In genomic region chr2:218399391-218400166, GRCh38 we compare ENCODE assay signal across 1 cellular context.
TF ChIP-seq lines count a peak whose summit lies in the region.

Gene CTDSP1 (plus strand): TSS chr2:218399868. CDS start chr2:218400091, 223 bp downstream.

TF ChIP-seq in HepG2, 621 proteins besides CTCF, POLR2A, EP300 and RAD21 (continued from another document and continues in another):
- TF ChIP-seq ZNF207 (IDR thresholded peaks at IDR 0.05; ENCODE audit: borderline replicate concordance): no peak
- no peak for TF ChIP-seq REXO4 (CRISPR knock-in tag; IDR thresholded peaks at IDR 0.05; ENCODE audit: borderline replicate concordance)
- TF ChIP-seq ZNF10 (CRISPR knock-in tag; IDR thresholded peaks at IDR 0.05; ENCODE audit: borderline replicate concordance, low read depth): no peak
- peak; percentile 65 for TF ChIP-seq POLR2AphosphoS5 (IDR thresholded peaks at IDR 0.05; ENCODE audit: low read depth, low read length)
- TF ChIP-seq MIER2 (CRISPR knock-in tag; IDR thresholded peaks at IDR 0.05): 0 out of 2 replicates have a peak, but pooled peaks have one; percentile 35
- peak; percentile 92 for TF ChIP-seq PATZ1 (CRISPR knock-in tag; IDR thresholded peaks at IDR 0.05)
- TF ChIP-seq NAIF1 (CRISPR knock-in tag; IDR thresholded peaks at IDR 0.05; ENCODE audit: borderline replicate concordance): 0 out of 2 replicates have a peak, but pooled peaks have one; percentile 5
- TF ChIP-seq ONECUT2 (CRISPR knock-in tag; IDR thresholded peaks at IDR 0.05): 0 out of 2 replicates have a peak, but pooled peaks have one; percentile 14
- TF ChIP-seq RERE (CRISPR knock-in tag; IDR thresholded peaks at IDR 0.05; ENCODE audit: low read depth): no peak; the same call in 1 of the 2 replicates
- peak; percentile 35 for TF ChIP-seq ARID5B (CRISPR knock-in tag; IDR thresholded peaks at IDR 0.05)
- no peak for TF ChIP-seq ZNF282 (IDR thresholded peaks at IDR 0.05; ENCODE audit: partially characterized antibody)
- TF ChIP-seq ZNF136 (CRISPR knock-in tag; IDR thresholded peaks at IDR 0.05; ENCODE audit: low read depth): no peak
- TF ChIP-seq ZNF557 (CRISPR knock-in tag; IDR thresholded peaks at IDR 0.05): no peak
- TF ChIP-seq FOSL2 (CRISPR knock-in tag; IDR thresholded peaks at IDR 0.05): peak; percentile 57; the same call in 1 of the 2 replicates
- peak; percentile 31; the same call in 1 of the 2 replicates for TF ChIP-seq HMGXB3 (CRISPR knock-in tag; IDR thresholded peaks at IDR 0.05; ENCODE audit: borderline replicate concordance)
- TF ChIP-seq ZBTB42 (CRISPR knock-in tag; IDR thresholded peaks at IDR 0.05): no peak; the same call in 1 of the 2 replicates
- TF ChIP-seq CAMTA2 (CRISPR knock-in tag; IDR thresholded peaks at IDR 0.05; ENCODE audit: borderline replicate concordance): no peak; the same call in 1 of the 2 replicates
- TF ChIP-seq GLMP (CRISPR knock-in tag; IDR thresholded peaks at IDR 0.05; ENCODE audit: borderline replicate concordance): 0 out of 2 replicates have a peak, but pooled peaks have one; percentile 32
- 0 out of 2 replicates have a peak, but pooled peaks have one; percentile 17 for TF ChIP-seq PITX1 (CRISPR knock-in tag; IDR thresholded peaks at IDR 0.05)
- TF ChIP-seq UBTF (CRISPR knock-in tag; IDR thresholded peaks at IDR 0.05): peak; percentile 97
- peak; percentile 87 for TF ChIP-seq DRAP1 (CRISPR knock-in tag; IDR thresholded peaks at IDR 0.05)
- TF ChIP-seq NCOA1 (CRISPR knock-in tag; IDR thresholded peaks at IDR 0.05): no peak
- TF ChIP-seq HNRNPUL1 (IDR thresholded peaks at IDR 0.05; ENCODE audit: low read depth, low read length): no peak
- TF ChIP-seq ZNF451 (CRISPR knock-in tag; IDR thresholded peaks at IDR 0.05): no peak; the same call in none of the 2 replicates
- no peak for TF ChIP-seq SMAD9 (CRISPR knock-in tag; IDR thresholded peaks at IDR 0.05)
- TF ChIP-seq TFE3 (CRISPR knock-in tag; IDR thresholded peaks at IDR 0.05): no peak; the same call in 1 of the 2 replicates
- no peak for TF ChIP-seq SMARCE1 (IDR thresholded peaks at IDR 0.05; ENCODE audit: borderline replicate concordance)
- no peak; the same call in 1 of the 2 replicates for TF ChIP-seq PPARG (CRISPR knock-in tag; conservative IDR thresholded peaks at IDR 0.05)
- TF ChIP-seq TERF1 (CRISPR knock-in tag; IDR thresholded peaks at IDR 0.05): no peak
- no peak for TF ChIP-seq BATF2 (CRISPR knock-in tag; IDR thresholded peaks at IDR 0.05)
- TF ChIP-seq KLF9 (CRISPR knock-in tag; IDR thresholded peaks at IDR 0.05; ENCODE audit: low read depth): no peak
